In genomic region chr21:41641510-41641815, GRCh38 we compare ENCODE assay signal across 15 cellular contexts.
DNase-seq lines count a peak whose midpoint lies in the region; FAIRE-seq and TF ChIP-seq lines count a peak whose summit lies in the region.
"Had no signal": no experiment of that assay in that cellular context is flagged by ENCODE, and none has a peak within 500 bp of the region (broad histone marks: within the 10 kb centered on the region; RNA-seq: fewer than 3 reads in every experiment).

No MANE protein-coding gene starts in this region.

- H2AFZ ChIP-seq in endothelial cell of umbilical vein (ENCODE audit: low read depth, low read length) = peak overlapping the region; percentile 78

- H3K27me3 ChIP-seq in HUES48 (ENCODE audit: control insufficient read depth, insufficient read depth, low read length) = no peaks in the 10 kb centered on the region
- H3K27me3 ChIP-seq in endothelial cell of umbilical vein (ENCODE audit: control insufficient read depth in 2 of 2, insufficient read depth in 2 of 2, low read length in 2 of 2) = no peaks in the 10 kb centered on the region
- peaks cover 2 to 8% of the 10 kb centered on the region in 2 donors for H3K27me3 ChIP-seq in stomach smooth muscle (ENCODE audit: control insufficient read depth in 1 of 2, insufficient read depth in 2 of 2, low read length in 2 of 2)

- no peaks in the 10 kb centered on the region for H3K4me1 ChIP-seq in HUES48 (ENCODE audit: control insufficient read depth, insufficient read depth, low read length)
- H3K4me1 ChIP-seq in endothelial cell of umbilical vein (ENCODE audit: control insufficient read depth, extremely low read depth, insufficient read depth, low read length) = peaks cover 7% of the 10 kb centered on the region
- H3K4me1 ChIP-seq in stomach smooth muscle (ENCODE audit: control insufficient read depth, insufficient read depth, low read length) = no peaks in the 10 kb centered on the region
- H3K4me1 ChIP-seq: HAP-1 had no signal

- CTCF ChIA-PET in endothelial cell of umbilical vein (lab: Charles Lee) = no interaction called here

- POLR2A ChIA-PET in endothelial cell of umbilical vein (lab: Charles Lee) = no interaction called here

- TF ChIP-seq CTCF in endothelial cell of umbilical vein (IDR thresholded peaks at IDR 0.05; ENCODE audit: extremely low read depth in 1 of 2, insufficient read depth in 1 of 2, low read depth in 1 of 2, low read length in 2 of 2) = no peak

- TF ChIP-seq POLR2A in endothelial cell of umbilical vein (IDR thresholded peaks at IDR 0.05; ENCODE audit: low read depth, low read length) = no peak

- BruUV-seq in endothelial cell of umbilical vein (replicated peaks; lab: Mats Ljungman, UMichigan) = no TSS peak

- no peaks in the 10 kb centered on the region for H3K9me1 ChIP-seq in endothelial cell of umbilical vein (replicated peaks; ENCODE audit: control insufficient read depth, extremely low read depth, insufficient read depth, low read length)

- H3K9me3 ChIP-seq in HUES48 (ENCODE audit: control insufficient read depth, insufficient read depth, low read length) (no peaks in the 10 kb centered on the region), endothelial cell of umbilical vein (replicated peaks; ENCODE audit: control insufficient read depth, insufficient read depth, low read length) (no peaks in the 10 kb centered on the region), stomach smooth muscle (ENCODE audit: control insufficient read depth in 2 of 2, low read length in 2 of 2) (no peaks in the 10 kb centered on the region)
- H3K9me3 ChIP-seq: HAP-1 had no signal

- H3K9ac ChIP-seq in HUES48 (ENCODE audit: low read depth, low read length) (no peak overlapping the region), endothelial cell of umbilical vein (replicated peaks; ENCODE audit: extremely low read depth, insufficient read depth, low read length) (no peak overlapping the region), stomach smooth muscle (ENCODE audit: low read length in 2 of 2) (no peak overlapping the region)

- H3K79me2 ChIP-seq in endothelial cell of umbilical vein (ENCODE audit: control insufficient read depth, insufficient read depth, low read length) = no peaks in the 10 kb centered on the region

- FAIRE-seq in endothelial cell of umbilical vein (lab: Jason Lieb, UNC) = no peak
- FAIRE-seq: colon, TTC549 had no signal

- intact Hi-C loops in endothelial cell of umbilical vein (cut with micrococcal nuclease) = no loop called here

- dilution Hi-C loops in endothelial cell of umbilical vein (cut with MboI; ENCODE audit: extremely low pct_ligation_motif_present, low sequenced_read_pairs) = no loop called here

- H3K36me3 ChIP-seq in HUES48 (ENCODE audit: control insufficient read depth, insufficient read depth, low read length) = no peaks in the 10 kb centered on the region
- H3K36me3 ChIP-seq in endothelial cell of umbilical vein (ENCODE audit: control insufficient read depth in 2 of 2, extremely low read depth in 1 of 2, insufficient read depth in 2 of 2, low read length in 2 of 2) = no peaks in the 10 kb centered on the region
- no peaks in the 10 kb centered on the region for H3K36me3 ChIP-seq in stomach smooth muscle (ENCODE audit: control insufficient read depth in 2 of 2, insufficient read depth in 2 of 2, low read length in 2 of 2)
- H3K36me3 ChIP-seq: HAP-1 had no signal

- DNase-seq in endothelial cell of umbilical vein (ENCODE audit: low read depth, low spot score) = no peak
- DNase-seq in mesenteric fat pad (ENCODE audit: low spot score) = peak; percentile 60
- DNase-seq in NCI-H1436 (lab: John Stamatoyannopoulos, UW) = no peak
- DNase-seq in DMS153 (lab: John Stamatoyannopoulos, UW) = no peak
- no peak for DNase-seq in COLO829 (ENCODE audit: low spot score)
- no peak for DNase-seq in GM03348 (ENCODE audit: low spot score)
- DNase-seq: activated naive CD4-positive, alpha-beta T cell treated with anti-CD3 and anti-CD28 coated beads, Interleukin-2, amount 10 ng/mL, durations not matched to agents 7 days and 5 days; AML-193; natural killer cell; NCI-H146 had no signal

- H3K4me2 ChIP-seq in endothelial cell of umbilical vein (ENCODE audit: insufficient read depth, low read length) = no peak overlapping the region

- no peak overlapping the region for H3K4me3 ChIP-seq in HUES48 (ENCODE audit: low read depth, low read length)
- H3K4me3 ChIP-seq in endothelial cell of umbilical vein (replicated peaks in 1 of 3; ENCODE audit: insufficient read depth in 1 of 3, low read depth in 1 of 3, low read length in 3 of 3) = no peak overlapping the region
- no peak overlapping the region for H3K4me3 ChIP-seq in stomach smooth muscle (ENCODE audit: low read length in 2 of 2)
- H3K4me3 ChIP-seq: HAP-1 had no signal

- H3K27ac ChIP-seq in HUES48 (ENCODE audit: low read depth, low read length) = peak overlapping the region; percentile 79
- H3K27ac ChIP-seq in endothelial cell of umbilical vein (ENCODE audit: insufficient read depth, low read depth, low read length) = no peak overlapping the region
- peak overlapping the region; percentile 24 for H3K27ac ChIP-seq in stomach smooth muscle (ENCODE audit: low read length)

- no peaks in the 10 kb centered on the region for H4K20me1 ChIP-seq in endothelial cell of umbilical vein (replicated peaks; ENCODE audit: control insufficient read depth, extremely low read depth, insufficient read depth, low read length)

TF ChIP-seq in endothelial cell of umbilical vein, 7 proteins besides CTCF, POLR2A, EP300 and RAD21:
- TF ChIP-seq FOS (IDR thresholded peaks at IDR 0.05; ENCODE audit: borderline replicate concordance, insufficient read depth, low read length) (no peak), POLR2AphosphoS5 (IDR thresholded peaks at IDR 0.05; ENCODE audit: insufficient read depth, low read depth, low read length) (no peak), MAX (IDR thresholded peaks at IDR 0.05; ENCODE audit: insufficient read depth, insufficient read length) (no peak), JUN (IDR thresholded peaks at IDR 0.05; ENCODE audit: borderline replicate concordance, insufficient read depth, insufficient read length, low read depth) (no peak), EZH2 (IDR thresholded peaks at IDR 0.05; ENCODE audit: borderline replicate concordance, low read depth, low read length, severe bottlenecking) (no peak), GATA2 (IDR thresholded peaks at IDR 0.05; ENCODE audit: insufficient read depth, insufficient read length, low read depth, low read length) (no peak), MYC (IDR thresholded peaks at IDR 0.05; ENCODE audit: low read depth, low read length) (no peak)
